1 cellular context compared by ENCODE assay signal in the genomic region with DNA sequence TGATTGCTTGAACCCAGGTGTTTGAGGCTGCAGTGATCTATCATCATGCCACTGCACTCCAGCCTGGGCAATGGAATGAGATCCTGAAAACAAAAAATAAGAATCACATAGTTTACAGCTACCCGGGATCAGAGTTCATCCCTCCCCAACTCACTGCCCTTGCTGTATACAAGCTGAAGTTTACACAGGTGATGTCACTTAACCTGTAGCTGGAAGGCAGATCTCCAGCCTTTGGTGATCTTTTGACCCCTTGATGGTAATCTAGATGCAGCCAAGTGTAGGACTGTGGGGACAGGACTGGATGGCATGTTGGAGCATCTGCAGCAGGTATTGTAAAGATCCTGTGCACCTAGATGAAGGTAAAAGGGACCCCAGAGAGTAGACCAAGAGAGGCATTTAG.
A peak's percentile ranks its signal among the peaks of the same experiment; 100 is the strongest.
TF ChIP-seq lines count a peak whose summit lies in the region.

No MANE protein-coding gene starts in this region.

TF ChIP-seq in HepG2, 621 proteins besides CTCF, POLR2A, EP300 and RAD21 (continued from another document and continues in another):
- TF ChIP-seq, protein P1, sequence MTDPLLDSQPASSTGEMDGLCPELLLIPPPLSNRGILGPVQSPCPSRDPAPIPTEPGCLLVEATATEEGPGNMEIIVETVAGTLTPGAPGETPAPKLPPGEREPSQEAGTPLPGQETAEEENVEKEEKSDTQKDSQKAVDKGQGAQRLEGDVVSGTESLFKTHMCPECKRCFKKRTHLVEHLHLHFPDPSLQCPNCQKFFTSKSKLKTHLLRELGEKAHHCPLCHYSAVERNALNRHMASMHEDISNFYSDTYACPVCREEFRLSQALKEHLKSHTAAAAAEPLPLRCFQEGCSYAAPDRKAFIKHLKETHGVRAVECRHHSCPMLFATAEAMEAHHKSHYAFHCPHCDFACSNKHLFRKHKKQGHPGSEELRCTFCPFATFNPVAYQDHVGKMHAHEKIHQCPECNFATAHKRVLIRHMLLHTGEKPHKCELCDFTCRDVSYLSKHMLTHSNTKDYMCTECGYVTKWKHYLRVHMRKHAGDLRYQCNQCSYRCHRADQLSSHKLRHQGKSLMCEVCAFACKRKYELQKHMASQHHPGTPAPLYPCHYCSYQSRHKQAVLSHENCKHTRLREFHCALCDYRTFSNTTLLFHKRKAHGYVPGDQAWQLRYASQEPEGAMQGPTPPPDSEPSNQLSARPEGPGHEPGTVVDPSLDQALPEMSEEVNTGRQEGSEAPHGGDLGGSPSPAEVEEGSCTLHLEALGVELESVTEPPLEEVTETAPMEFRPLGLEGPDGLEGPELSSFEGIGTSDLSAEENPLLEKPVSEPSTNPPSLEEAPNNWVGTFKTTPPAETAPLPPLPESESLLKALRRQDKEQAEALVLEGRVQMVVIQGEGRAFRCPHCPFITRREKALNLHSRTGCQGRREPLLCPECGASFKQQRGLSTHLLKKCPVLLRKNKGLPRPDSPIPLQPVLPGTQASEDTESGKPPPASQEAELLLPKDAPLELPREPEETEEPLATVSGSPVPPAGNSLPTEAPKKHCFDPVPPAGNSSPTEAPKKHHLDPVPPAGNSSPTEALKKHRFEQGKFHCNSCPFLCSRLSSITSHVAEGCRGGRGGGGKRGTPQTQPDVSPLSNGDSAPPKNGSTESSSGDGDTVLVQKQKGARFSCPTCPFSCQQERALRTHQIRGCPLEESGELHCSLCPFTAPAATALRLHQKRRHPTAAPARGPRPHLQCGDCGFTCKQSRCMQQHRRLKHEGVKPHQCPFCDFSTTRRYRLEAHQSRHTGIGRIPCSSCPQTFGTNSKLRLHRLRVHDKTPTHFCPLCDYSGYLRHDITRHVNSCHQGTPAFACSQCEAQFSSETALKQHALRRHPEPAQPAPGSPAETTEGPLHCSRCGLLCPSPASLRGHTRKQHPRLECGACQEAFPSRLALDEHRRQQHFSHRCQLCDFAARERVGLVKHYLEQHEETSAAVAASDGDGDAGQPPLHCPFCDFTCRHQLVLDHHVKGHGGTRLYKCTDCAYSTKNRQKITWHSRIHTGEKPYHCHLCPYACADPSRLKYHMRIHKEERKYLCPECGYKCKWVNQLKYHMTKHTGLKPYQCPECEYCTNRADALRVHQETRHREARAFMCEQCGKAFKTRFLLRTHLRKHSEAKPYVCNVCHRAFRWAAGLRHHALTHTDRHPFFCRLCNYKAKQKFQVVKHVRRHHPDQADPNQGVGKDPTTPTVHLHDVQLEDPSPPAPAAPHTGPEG (CRISPR knock-in tag; IDR thresholded peaks at IDR 0.05): no peak
- TF ChIP-seq ZSCAN9 (CRISPR knock-in tag; IDR thresholded peaks at IDR 0.05; ENCODE audit: borderline replicate concordance) (no peak), ATRX (CRISPR knock-in tag; IDR thresholded peaks at IDR 0.05; ENCODE audit: borderline replicate concordance) (no peak), GMEB2 (CRISPR knock-in tag; IDR thresholded peaks at IDR 0.05; ENCODE audit: low read depth) (no peak), RBM22 (optimal IDR thresholded peaks at IDR 0.05; ENCODE audit: low read length) (no peak), CREBL2 (CRISPR knock-in tag; IDR thresholded peaks at IDR 0.05; ENCODE audit: borderline replicate concordance) (no peak), ATF2 (CRISPR knock-in tag; IDR thresholded peaks at IDR 0.05) (peak; percentile 87; the same call in 1 of the 2 replicates), NCOA2 (CRISPR knock-in tag; IDR thresholded peaks at IDR 0.05) (no peak), ZNF501 (CRISPR knock-in tag; IDR thresholded peaks at IDR 0.05) (no peak), ESRRA (CRISPR knock-in tag; IDR thresholded peaks at IDR 0.05; ENCODE audit: low read depth) (no peak), MYC (CRISPR knock-in tag; IDR thresholded peaks at IDR 0.05; ENCODE audit: borderline replicate concordance) (no peak), ATF7 (IDR thresholded peaks at IDR 0.05) (no peak), ATF7 (CRISPR knock-in tag; IDR thresholded peaks at IDR 0.05) (peak; percentile 71; the same call in 1 of the 2 replicates), CAMTA2 (CRISPR knock-in tag; IDR thresholded peaks at IDR 0.05; ENCODE audit: borderline replicate concordance) (no peak), ZBTB3 (CRISPR knock-in tag; IDR thresholded peaks at IDR 0.05; ENCODE audit: borderline replicate concordance, low read depth) (no peak), SMAD3 (CRISPR knock-in tag; IDR thresholded peaks at IDR 0.05) (no peak), ZNF766 (CRISPR knock-in tag; IDR thresholded peaks at IDR 0.05; ENCODE audit: borderline replicate concordance) (no peak), KMT2B (CRISPR knock-in tag; IDR thresholded peaks at IDR 0.05) (no peak), HOXA5 (CRISPR knock-in tag; IDR thresholded peaks at IDR 0.05) (no peak), ZNF34 (CRISPR knock-in tag; IDR thresholded peaks at IDR 0.05; ENCODE audit: borderline replicate concordance) (no peak), ZBTB40 (IDR thresholded peaks at IDR 0.05) (no peak), ZBTB40 (CRISPR knock-in tag; IDR thresholded peaks at IDR 0.05) (no peak)
- TF ChIP-seq, protein P2, sequence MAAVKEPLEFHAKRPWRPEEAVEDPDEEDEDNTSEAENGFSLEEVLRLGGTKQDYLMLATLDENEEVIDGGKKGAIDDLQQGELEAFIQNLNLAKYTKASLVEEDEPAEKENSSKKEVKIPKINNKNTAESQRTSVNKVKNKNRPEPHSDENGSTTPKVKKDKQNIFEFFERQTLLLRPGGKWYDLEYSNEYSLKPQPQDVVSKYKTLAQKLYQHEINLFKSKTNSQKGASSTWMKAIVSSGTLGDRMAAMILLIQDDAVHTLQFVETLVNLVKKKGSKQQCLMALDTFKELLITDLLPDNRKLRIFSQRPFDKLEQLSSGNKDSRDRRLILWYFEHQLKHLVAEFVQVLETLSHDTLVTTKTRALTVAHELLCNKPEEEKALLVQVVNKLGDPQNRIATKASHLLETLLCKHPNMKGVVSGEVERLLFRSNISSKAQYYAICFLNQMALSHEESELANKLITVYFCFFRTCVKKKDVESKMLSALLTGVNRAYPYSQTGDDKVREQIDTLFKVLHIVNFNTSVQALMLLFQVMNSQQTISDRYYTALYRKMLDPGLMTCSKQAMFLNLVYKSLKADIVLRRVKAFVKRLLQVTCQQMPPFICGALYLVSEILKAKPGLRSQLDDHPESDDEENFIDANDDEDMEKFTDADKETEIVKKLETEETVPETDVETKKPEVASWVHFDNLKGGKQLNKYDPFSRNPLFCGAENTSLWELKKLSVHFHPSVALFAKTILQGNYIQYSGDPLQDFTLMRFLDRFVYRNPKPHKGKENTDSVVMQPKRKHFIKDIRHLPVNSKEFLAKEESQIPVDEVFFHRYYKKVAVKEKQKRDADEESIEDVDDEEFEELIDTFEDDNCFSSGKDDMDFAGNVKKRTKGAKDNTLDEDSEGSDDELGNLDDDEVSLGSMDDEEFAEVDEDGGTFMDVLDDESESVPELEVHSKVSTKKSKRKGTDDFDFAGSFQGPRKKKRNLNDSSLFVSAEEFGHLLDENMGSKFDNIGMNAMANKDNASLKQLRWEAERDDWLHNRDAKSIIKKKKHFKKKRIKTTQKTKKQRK (IDR thresholded peaks at IDR 0.05; ENCODE audit: low read length): no peak
- TF ChIP-seq, protein P3, sequence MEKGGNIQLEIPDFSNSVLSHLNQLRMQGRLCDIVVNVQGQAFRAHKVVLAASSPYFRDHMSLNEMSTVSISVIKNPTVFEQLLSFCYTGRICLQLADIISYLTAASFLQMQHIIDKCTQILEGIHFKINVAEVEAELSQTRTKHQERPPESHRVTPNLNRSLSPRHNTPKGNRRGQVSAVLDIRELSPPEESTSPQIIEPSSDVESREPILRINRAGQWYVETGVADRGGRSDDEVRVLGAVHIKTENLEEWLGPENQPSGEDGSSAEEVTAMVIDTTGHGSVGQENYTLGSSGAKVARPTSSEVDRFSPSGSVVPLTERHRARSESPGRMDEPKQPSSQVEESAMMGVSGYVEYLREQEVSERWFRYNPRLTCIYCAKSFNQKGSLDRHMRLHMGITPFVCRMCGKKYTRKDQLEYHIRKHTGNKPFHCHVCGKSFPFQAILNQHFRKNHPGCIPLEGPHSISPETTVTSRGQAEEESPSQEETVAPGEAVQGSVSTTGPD (CRISPR knock-in tag; IDR thresholded peaks at IDR 0.05): no peak
- TF ChIP-seq, protein P4, sequence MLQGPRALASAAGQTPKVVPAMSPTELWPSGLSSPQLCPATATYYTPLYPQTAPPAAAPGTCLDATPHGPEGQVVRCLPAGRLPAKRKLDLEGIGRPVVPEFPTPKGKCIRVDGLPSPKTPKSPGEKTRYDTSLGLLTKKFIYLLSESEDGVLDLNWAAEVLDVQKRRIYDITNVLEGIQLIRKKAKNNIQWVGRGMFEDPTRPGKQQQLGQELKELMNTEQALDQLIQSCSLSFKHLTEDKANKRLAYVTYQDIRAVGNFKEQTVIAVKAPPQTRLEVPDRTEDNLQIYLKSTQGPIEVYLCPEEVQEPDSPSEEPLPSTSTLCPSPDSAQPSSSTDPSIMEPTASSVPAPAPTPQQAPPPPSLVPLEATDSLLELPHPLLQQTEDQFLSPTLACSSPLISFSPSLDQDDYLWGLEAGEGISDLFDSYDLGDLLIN (CRISPR knock-in tag; IDR thresholded peaks at IDR 0.05; ENCODE audit: borderline replicate concordance): no peak
